Comparison of ENCODE assay signal across 1 cellular context in genomic region chr1:151502035-151502728, GRCh38.
TF ChIP-seq lines count a peak whose summit lies in the region.

No MANE protein-coding gene starts in this region.

TF ChIP-seq in K562, 482 proteins besides CTCF, POLR2A, EP300 and RAD21 (continued from another document):
- TF ChIP-seq RBFOX2 (IDR thresholded peaks at IDR 0.05; ENCODE audit: low read depth, low read length) (no peak), OTX1 (CRISPR knock-in tag; IDR thresholded peaks at IDR 0.05) (no peak), ZNF324 (CRISPR knock-in tag; IDR thresholded peaks at IDR 0.05) (no peak), ZNF124 (CRISPR knock-in tag; IDR thresholded peaks at IDR 0.05) (no peak), TCF7L2 (IDR thresholded peaks at IDR 0.05; ENCODE audit: low read depth, low read length) (no peak), ZZZ3 (IDR thresholded peaks at IDR 0.05) (no peak), ZFP36 (IDR thresholded peaks at IDR 0.05; ENCODE audit: low read depth, low read length, partially characterized antibody) (no peak), FOXK1 (CRISPR knock-in tag; IDR thresholded peaks at IDR 0.05; ENCODE audit: borderline replicate concordance) (no peak), ZNF644 (tag; IDR thresholded peaks at IDR 0.05; ENCODE audit: low read depth) (no peak), RBM14 (IDR thresholded peaks at IDR 0.05; ENCODE audit: borderline replicate concordance, insufficient read depth, low read depth, low read length) (no peak), THAP7 (CRISPR knock-in tag; IDR thresholded peaks at IDR 0.05) (no peak), ARID2 (IDR thresholded peaks at IDR 0.05) (no peak), CBX3 (IDR thresholded peaks at IDR 0.05; ENCODE audit: borderline replicate concordance in 1 of 2, low read length in 2 of 2) (no peak), TCFL5 (CRISPR knock-in tag; conservative IDR thresholded peaks at IDR 0.05) (no peak), MAFG (tag; conservative IDR thresholded peaks at IDR 0.05) (no peak), ZFX (CRISPR knock-in tag; IDR thresholded peaks at IDR 0.05) (peak; percentile 78), ELF2 (CRISPR knock-in tag; IDR thresholded peaks at IDR 0.05) (no peak), ZNF75A (CRISPR knock-in tag; IDR thresholded peaks at IDR 0.05) (no peak), ZFPM2 (CRISPR knock-in tag; IDR thresholded peaks at IDR 0.05) (no peak), TARDBP (IDR thresholded peaks at IDR 0.05) (no peak), WHSC1 (IDR thresholded peaks at IDR 0.05; ENCODE audit: low read length) (no peak), CHD4 (IDR thresholded peaks at IDR 0.05; ENCODE audit: insufficient read depth, insufficient replicate concordance, low read depth, low read length, poor library complexity, severe bottlenecking) (no peak), MTF1 (CRISPR knock-in tag; IDR thresholded peaks at IDR 0.05; ENCODE audit: borderline replicate concordance) (no peak), ZNF668 (CRISPR knock-in tag; IDR thresholded peaks at IDR 0.05) (no peak), ELF1 (tag; IDR thresholded peaks at IDR 0.05) (peak; percentile 6; the same call in 1 of the 2 replicates), L3MBTL2 (IDR thresholded peaks at IDR 0.05) (peak; percentile 37; the same call in 1 of the 2 replicates), EHMT2 (IDR thresholded peaks at IDR 0.05) (no peak), MGA (IDR thresholded peaks at IDR 0.05) (no peak)
- TF ChIP-seq, protein P1, sequence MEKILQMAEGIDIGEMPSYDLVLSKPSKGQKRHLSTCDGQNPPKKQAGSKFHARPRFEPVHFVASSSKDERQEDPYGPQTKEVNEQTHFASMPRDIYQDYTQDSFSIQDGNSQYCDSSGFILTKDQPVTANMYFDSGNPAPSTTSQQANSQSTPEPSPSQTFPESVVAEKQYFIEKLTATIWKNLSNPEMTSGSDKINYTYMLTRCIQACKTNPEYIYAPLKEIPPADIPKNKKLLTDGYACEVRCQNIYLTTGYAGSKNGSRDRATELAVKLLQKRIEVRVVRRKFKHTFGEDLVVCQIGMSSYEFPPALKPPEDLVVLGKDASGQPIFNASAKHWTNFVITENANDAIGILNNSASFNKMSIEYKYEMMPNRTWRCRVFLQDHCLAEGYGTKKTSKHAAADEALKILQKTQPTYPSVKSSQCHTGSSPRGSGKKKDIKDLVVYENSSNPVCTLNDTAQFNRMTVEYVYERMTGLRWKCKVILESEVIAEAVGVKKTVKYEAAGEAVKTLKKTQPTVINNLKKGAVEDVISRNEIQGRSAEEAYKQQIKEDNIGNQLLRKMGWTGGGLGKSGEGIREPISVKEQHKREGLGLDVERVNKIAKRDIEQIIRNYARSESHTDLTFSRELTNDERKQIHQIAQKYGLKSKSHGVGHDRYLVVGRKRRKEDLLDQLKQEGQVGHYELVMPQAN (IDR thresholded peaks at IDR 0.05; ENCODE audit: borderline replicate concordance): no peak
- TF ChIP-seq, protein P2, sequence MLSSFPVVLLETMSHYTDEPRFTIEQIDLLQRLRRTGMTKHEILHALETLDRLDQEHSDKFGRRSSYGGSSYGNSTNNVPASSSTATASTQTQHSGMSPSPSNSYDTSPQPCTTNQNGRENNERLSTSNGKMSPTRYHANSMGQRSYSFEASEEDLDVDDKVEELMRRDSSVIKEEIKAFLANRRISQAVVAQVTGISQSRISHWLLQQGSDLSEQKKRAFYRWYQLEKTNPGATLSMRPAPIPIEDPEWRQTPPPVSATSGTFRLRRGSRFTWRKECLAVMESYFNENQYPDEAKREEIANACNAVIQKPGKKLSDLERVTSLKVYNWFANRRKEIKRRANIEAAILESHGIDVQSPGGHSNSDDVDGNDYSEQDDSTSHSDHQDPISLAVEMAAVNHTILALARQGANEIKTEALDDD (IDR thresholded peaks at IDR 0.05): peak; percentile 32; the same call in 1 of the 2 replicates
- TF ChIP-seq, protein P3, sequence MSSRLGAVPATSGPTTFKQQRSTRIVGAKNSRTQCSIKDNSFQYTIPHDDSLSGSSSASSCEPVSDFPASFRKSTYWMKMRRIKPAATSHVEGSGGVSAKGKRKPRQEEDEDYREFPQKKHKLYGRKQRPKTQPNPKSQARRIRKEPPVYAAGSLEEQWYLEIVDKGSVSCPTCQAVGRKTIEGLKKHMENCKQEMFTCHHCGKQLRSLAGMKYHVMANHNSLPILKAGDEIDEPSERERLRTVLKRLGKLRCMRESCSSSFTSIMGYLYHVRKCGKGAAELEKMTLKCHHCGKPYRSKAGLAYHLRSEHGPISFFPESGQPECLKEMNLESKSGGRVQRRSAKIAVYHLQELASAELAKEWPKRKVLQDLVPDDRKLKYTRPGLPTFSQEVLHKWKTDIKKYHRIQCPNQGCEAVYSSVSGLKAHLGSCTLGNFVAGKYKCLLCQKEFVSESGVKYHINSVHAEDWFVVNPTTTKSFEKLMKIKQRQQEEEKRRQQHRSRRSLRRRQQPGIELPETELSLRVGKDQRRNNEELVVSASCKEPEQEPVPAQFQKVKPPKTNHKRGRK (tag; IDR thresholded peaks at IDR 0.05): no peak
